In genomic region chr1:6545276-6545934, GRCh38 we compare ENCODE assay signal across 1 cellular context.
TF ChIP-seq lines count a peak whose summit lies in the region.

No MANE protein-coding gene starts in this region.

TF ChIP-seq in endothelial cell of umbilical vein, 7 proteins besides CTCF, POLR2A, EP300 and RAD21:
- TF ChIP-seq EZH2 (IDR thresholded peaks at IDR 0.05; ENCODE audit: borderline replicate concordance, low read depth, low read length, severe bottlenecking) (no peak), MYC (IDR thresholded peaks at IDR 0.05; ENCODE audit: low read depth, low read length) (no peak), GATA2 (IDR thresholded peaks at IDR 0.05; ENCODE audit: insufficient read depth, insufficient read length, low read depth, low read length) (no peak), MAX (IDR thresholded peaks at IDR 0.05; ENCODE audit: insufficient read depth, insufficient read length) (no peak)
TF ChIP-seq in endothelial cell of umbilical vein: peak in this region for 0.
